ENCODE assay signal across 8 cellular contexts in genomic region chr1:165842363-165843129, GRCh38. TPM values are rescaled to one million over a fixed set of nuclear protein-coding genes. Genes with fewer than 3 reads are reported as not detected.
DNase-seq lines count a peak whose midpoint lies in the region; ATAC-seq and TF ChIP-seq lines count a peak whose summit lies in the region.

No MANE protein-coding gene starts in this region.

- CTCF ChIA-PET in T-cell (lab: Charles Lee) = interaction anchor here in 1 of 2 donors (0.6 kb wide), 1 partner anchor 82 kb away, joined by 5 read pairs; no protein-coding TSS in a partner anchor

- H3K36me3 Mint-ChIP-seq in CD14-positive monocyte = peaks cover 0 to 9% of the 10 kb centered on the region in 2 donors
- H3K36me3 Mint-ChIP-seq in T-cell = no peaks in the 10 kb centered on the region

- H3K4me3 Mint-ChIP-seq in CD14-positive monocyte (no peak overlapping the region), T-cell (peak overlapping the region in 1 of 3 donors; percentile 2)

- no peaks in the 10 kb centered on the region for H3K36me3 ChIP-seq in transverse colon
- no peaks in the 10 kb centered on the region for H3K36me3 ChIP-seq in esophagus muscularis mucosa

- POLR2A ChIA-PET in T-cell (lab: Charles Lee) = no interaction called here

- H3K9me3 Mint-ChIP-seq in CD14-positive monocyte (peaks cover 0 to 1% (median 0%) of the 10 kb centered on the region in 7 donors), T-cell (no peaks in the 10 kb centered on the region)

- TF ChIP-seq EP300 in transverse colon (IDR thresholded peaks at IDR 0.05; ENCODE audit: low read depth) = no peak
- no peak for TF ChIP-seq EP300 in esophagus muscularis mucosa (IDR thresholded peaks at IDR 0.05)

- in situ Hi-C loops in transverse colon (cut with MboI; ENCODE audit: low pct_ligation_motif_present in 1 of 4, low pct_unique_long_range_greater_than_20kb in 1 of 4, low sequenced_read_pairs in 3 of 4) = no loop called here

- 42 to 44% methylated on average over 2 to 5 of the region's 5 CpGs for WGBS in transverse colon (ENCODE audit: low coverage in 1 of 2), 2 donors
- WGBS in esophagus muscularis mucosa = 25% methylated on average over 5 of the region's 5 CpGs

- H3K27ac Mint-ChIP-seq in CD14-positive monocyte = peak overlapping the region; percentile 20 to 77 (median 53)
- peak overlapping the region; percentile 8 to 12 for H3K27ac Mint-ChIP-seq in T-cell

- intact Hi-C loops in CD14-positive monocyte (cut with micrococcal nuclease) = loop anchor here in 1 of 2 donors (5.0 kb wide), 1 partner anchor 40 kb away; no protein-coding TSS in a partner anchor
- intact Hi-C loops in left ventricle myocardium superior (cut with micrococcal nuclease) = no loop called here
- intact Hi-C loops in transverse colon (cut with DNase I; ENCODE audit: low total_unique reads) = no loop called here
- intact Hi-C loops in esophagus muscularis mucosa (cut with DNase I) = no loop called here

- TF ChIP-seq CTCF in CD14-positive monocyte (IDR thresholded peaks at IDR 0.05) (no peak), transverse colon (IDR thresholded peaks at IDR 0.05) (no peak), esophagus muscularis mucosa (IDR thresholded peaks at IDR 0.05) (no peak)

- TF ChIP-seq POLR2A in transverse colon (IDR thresholded peaks at IDR 0.05) = no peak
- TF ChIP-seq POLR2A in esophagus muscularis mucosa (IDR thresholded peaks at IDR 0.05; ENCODE audit: low read depth) = no peak

- no peak for DNase-seq in CD14-positive monocyte (ENCODE audit: low spot score)
- peak in 3 of 34 experiments; percentile 5 to 24 (median 14) for DNase-seq in T-cell
- DNase-seq in left ventricle myocardium superior = no peak
- no peak for DNase-seq in transverse colon
- DNase-seq in NCI-H748 treated with DMSO at 0.1 percent for 48 hours (lab: John Stamatoyannopoulos, UW) = no peak
- no peak for DNase-seq in esophagus muscularis mucosa (ENCODE audit: extremely low spot score)

- H3K4me1 Mint-ChIP-seq in CD14-positive monocyte (peaks cover 53% of the 10 kb centered on the region), T-cell (peaks cover 14 to 26% (median 25%) of the 10 kb centered on the region in 3 donors)

- H3K27me3 ChIP-seq in transverse colon (no peaks in the 10 kb centered on the region), esophagus muscularis mucosa (no peaks in the 10 kb centered on the region)

- H3K4me3 ChIP-seq in transverse colon (no peak overlapping the region), esophagus muscularis mucosa (no peak overlapping the region)

- peaks cover 0 to 2% (median 0%) of the 10 kb centered on the region in 3 donors for H3K27me3 Mint-ChIP-seq in CD14-positive monocyte (ENCODE audit: low read depth in 3 of 3)
- H3K27me3 Mint-ChIP-seq in T-cell = no peaks in the 10 kb centered on the region

- no peak overlapping the region for H3K27ac ChIP-seq in transverse colon
- H3K27ac ChIP-seq in esophagus muscularis mucosa (replicated peaks in 1 of 4) = no peak overlapping the region

- H3K9me3 ChIP-seq in transverse colon (no peaks in the 10 kb centered on the region), esophagus muscularis mucosa (no peaks in the 10 kb centered on the region)

- peak; percentile 60 for ATAC-seq in GM18909 (IDR thresholded peaks at IDR 0.05; ENCODE audit: poor library complexity, unreplicated experiment)
- peak; percentile 70 for ATAC-seq in HG03432 (IDR thresholded peaks at IDR 0.05; ENCODE audit: unreplicated experiment)
- peak in 3 of 4 experiments; percentile 70 to 81 (median 76) for ATAC-seq in T-cell (replicated peaks in 1 of 4)
- ATAC-seq in left ventricle myocardium superior = peak; percentile 91

- H3K4me1 ChIP-seq in transverse colon (peaks cover 0 to 17% (median 6%) of the 10 kb centered on the region in 4 donors), esophagus muscularis mucosa (peaks cover 10 to 23% (median 17%) of the 10 kb centered on the region in 4 donors)

RNA-seq across cellular contexts. Expression of gene UCK2, which starts 15.1 kb away (rescaled TPM):
- polyA plus RNA-seq in CD14-positive monocyte = 10 to 100 TPM; 12.8 to 15.4 TPM
- total RNA-seq in T-cell (1 to 10 TPM; 2.8 to 9.0 (median 6.9) TPM), left ventricle myocardium superior (5.9 TPM), transverse colon (10 to 100 TPM; 18.9 to 96.5 (median 69.7) TPM), esophagus muscularis mucosa (10 to 100 TPM; 13.7 to 33.7 (median 31.0) TPM)
